In the genomic region with DNA sequence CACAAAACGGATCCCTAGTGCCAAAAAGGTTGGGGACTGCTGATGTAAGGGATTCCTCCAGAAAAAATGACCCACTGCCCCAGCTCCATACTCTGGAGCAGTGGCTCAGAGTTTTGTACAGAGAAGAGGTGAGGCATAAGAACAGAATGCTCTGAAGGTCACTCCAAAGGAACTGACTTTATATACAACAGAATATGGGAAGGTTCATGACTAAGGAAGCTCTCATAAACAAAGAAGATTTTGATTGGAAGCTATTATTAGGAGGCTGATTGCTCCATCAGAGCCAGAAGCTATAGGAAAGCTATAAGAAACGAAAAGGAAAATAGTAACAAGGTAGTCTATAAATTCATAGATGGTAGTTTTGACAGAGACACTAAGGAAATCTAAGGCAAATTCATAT, we compare ENCODE assay signal across 26 cellular contexts.
DNase-seq lines count a peak whose midpoint lies in the region; ATAC-seq, FAIRE-seq and TF ChIP-seq lines count a peak whose summit lies in the region.
"Had no signal": no experiment of that assay in that cellular context is flagged by ENCODE, and none has a peak within 500 bp of the region (broad histone marks: within the 10 kb centered on the region; RNA-seq: fewer than 3 reads in every experiment).

No MANE protein-coding gene starts in this region.

- H3K27me3 ChIP-seq in bronchial epithelial cell (ENCODE audit: control insufficient read depth, insufficient read depth, low read length), result no peaks in the 10 kb centered on the region
- no peaks in the 10 kb centered on the region for H3K27me3 ChIP-seq in skeletal muscle satellite cell (ENCODE audit: control insufficient read depth, insufficient read depth, low read length)
- no peaks in the 10 kb centered on the region for H3K27me3 ChIP-seq in colonic mucosa
- H3K27me3 ChIP-seq: adrenal gland, gastrocnemius medialis, uterus had no signal

- no peak for ATAC-seq in HG02678 (IDR thresholded peaks at IDR 0.05; ENCODE audit: unreplicated experiment)
- ATAC-seq: activated T-cell treated with anti-CD3 and anti-CD28 coated beads, Interleukin-2, amount 50 U/mL, for 4 hours; gastrocnemius medialis; stimulated activated naive CD8-positive, alpha-beta T cell treated with anti-CD3 and anti-CD28 coated beads, Interleukin-15, Interleukin-2, amounts not matched to agents 100 U/mL and 50 U/mL, for 24 hours had no signal

- TF ChIP-seq CTCF in bronchial epithelial cell (IDR thresholded peaks at IDR 0.05; ENCODE audit: insufficient read depth, low read length, severe bottlenecking) (no peak), fibroblast of pulmonary artery (IDR thresholded peaks at IDR 0.05; ENCODE audit: low read length, missing control alignments) (no peak), colonic mucosa (IDR thresholded peaks at IDR 0.05) (no peak)

- no peak for FAIRE-seq in bronchial epithelial cell (lab: Jason Lieb, UNC)

- DNase-seq in HT1080 (ENCODE audit: low read depth) (peak; percentile 34), bronchial epithelial cell (ENCODE audit: low read depth) (peak; percentile 65), fibroblast of pulmonary artery (ENCODE audit: low read depth) (peak; percentile 37), colonic mucosa (no peak), middle frontal gyrus (ENCODE audit: extremely low spot score, low spot score) (no peak)
- DNase-seq: activated CD4-positive, alpha-beta T cell treated with anti-CD3 and anti-CD28 coated beads, Interleukin-2, amount 10 ng/mL, durations not matched to agents 7 days and 5 days; activated naive CD4-positive, alpha-beta T cell treated with Interleukin-2 at 50 U/mL for 16 hours; activated T-cell treated with anti-CD3 and anti-CD28 coated beads, Interleukin-2, amount 50 U/mL, for 4 hours; adrenal gland; CD4-positive, alpha-beta memory T cell; gastrocnemius medialis; hypothalamus; immature natural killer cell; naive B cell; NCI-H1092 treated with DMSO at 0.1 percent for 48 hours; NCI-H1930; NCI-H524 treated with DMSO at 0.1 percent for 48 hours; nucleus accumbens; PC-9; SHP77 treated with DMSO at 0.1 percent for 48 hours; stimulated activated naive CD8-positive, alpha-beta T cell treated with anti-CD3 and anti-CD28 coated beads, Interleukin-15, Interleukin-2, amounts not matched to agents 100 U/mL and 50 U/mL, for 24 hours; T-helper 9 cell; uterus had no signal

- no peak overlapping the region for H3K4me3 ChIP-seq in bronchial epithelial cell (ENCODE audit: low read depth, low read length)
- H3K4me3 ChIP-seq in fibroblast of pulmonary artery (replicated peaks; ENCODE audit: low read depth, low read length), result no peak overlapping the region
- H3K4me3 ChIP-seq in skeletal muscle satellite cell (ENCODE audit: low read length), result no peak overlapping the region
- no peak overlapping the region for H3K4me3 ChIP-seq in colonic mucosa
- H3K4me3 ChIP-seq: adrenal gland, gastrocnemius medialis, PC-9, skin epidermis, uterus had no signal

- H3K4me1 ChIP-seq in skeletal muscle satellite cell (ENCODE audit: control insufficient read depth, insufficient read depth, low read length) (peaks cover 35% of the 10 kb centered on the region), colonic mucosa (no peaks in the 10 kb centered on the region)
- H3K4me1 ChIP-seq: adrenal gland, uterus had no signal

- no peak overlapping the region for H3K9ac ChIP-seq in skeletal muscle satellite cell (ENCODE audit: low read depth, low read length)
- H3K9ac ChIP-seq in colonic mucosa (ENCODE audit: low read depth in 2 of 2, low read length in 2 of 2), result no peak overlapping the region

- intact Hi-C loops in colonic mucosa (cut with DNase I), result loop anchor here (5.0 kb wide), 4 partner anchors 43 to 833 kb away; no protein-coding TSS in a partner anchor

- no peak overlapping the region for H3K27ac ChIP-seq in colonic mucosa
- H3K27ac ChIP-seq: adrenal gland, gastrocnemius medialis, PC-9, skin epidermis, uterus had no signal

- H3K36me3 ChIP-seq in bronchial epithelial cell (ENCODE audit: control insufficient read depth, insufficient read depth, low read length) (no peaks in the 10 kb centered on the region), skeletal muscle satellite cell (ENCODE audit: insufficient read depth, low read length) (no peaks in the 10 kb centered on the region), colonic mucosa (no peaks in the 10 kb centered on the region)
- H3K36me3 ChIP-seq: adrenal gland, gastrocnemius medialis, uterus had no signal

- H3K4me2 ChIP-seq in skeletal muscle satellite cell (ENCODE audit: low read length), result peak overlapping the region; percentile 8
- H3K4me2 ChIP-seq: PC-9 had no signal

- H3K9me3 ChIP-seq in skeletal muscle satellite cell (replicated peaks; ENCODE audit: low read length) (no peaks in the 10 kb centered on the region), colonic mucosa (no peaks in the 10 kb centered on the region)
- H3K9me3 ChIP-seq: adrenal gland, gastrocnemius medialis, uterus had no signal

Comparison
In these comparisons a context has a peak if more than half of its experiments do, and no peak if none do; other contexts are left out.
1. DNase-seq: peak in HT1080 (single experiment), bronchial epithelial cell (single experiment) and fibroblast of pulmonary artery (single experiment); none in colonic mucosa (single experiment) and middle frontal gyrus (single experiment).